ENCODE assay signal across 1 cellular context in the genomic region with DNA sequence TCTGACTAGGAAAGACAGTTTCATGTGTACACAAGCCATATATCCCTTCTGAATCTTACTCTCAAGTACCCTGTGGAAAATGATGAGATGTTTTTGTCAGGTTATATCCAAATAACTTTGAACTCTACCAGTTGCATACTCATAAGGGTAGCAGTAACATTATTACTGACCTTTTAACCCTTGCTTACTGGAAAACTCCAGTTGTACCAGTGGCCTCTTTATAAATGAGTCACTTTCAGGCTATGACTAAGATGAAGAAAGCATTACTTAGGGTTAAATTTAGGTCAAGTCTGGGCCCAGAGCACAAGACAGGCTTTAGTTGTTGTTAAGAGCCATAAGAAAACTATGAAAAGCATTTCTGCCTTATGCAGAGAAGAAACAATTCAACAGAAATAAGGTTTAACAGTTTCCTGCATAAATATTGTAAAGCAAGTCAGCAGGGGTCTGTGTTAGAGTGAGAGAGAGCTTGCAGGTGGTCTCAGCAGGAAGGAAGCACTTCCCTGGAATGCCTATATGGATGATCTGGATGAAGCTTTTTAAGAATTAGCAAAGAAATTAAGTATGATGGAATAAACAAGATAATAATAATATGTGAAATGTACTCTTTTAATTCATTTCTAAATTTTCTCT.
TF ChIP-seq lines count a peak whose summit lies in the region.

No MANE protein-coding gene starts in this region.

TF ChIP-seq in GM12878, 131 proteins besides CTCF, POLR2A, EP300 and RAD21 (continued from another document and continues in another):
- TF ChIP-seq, protein P1, sequence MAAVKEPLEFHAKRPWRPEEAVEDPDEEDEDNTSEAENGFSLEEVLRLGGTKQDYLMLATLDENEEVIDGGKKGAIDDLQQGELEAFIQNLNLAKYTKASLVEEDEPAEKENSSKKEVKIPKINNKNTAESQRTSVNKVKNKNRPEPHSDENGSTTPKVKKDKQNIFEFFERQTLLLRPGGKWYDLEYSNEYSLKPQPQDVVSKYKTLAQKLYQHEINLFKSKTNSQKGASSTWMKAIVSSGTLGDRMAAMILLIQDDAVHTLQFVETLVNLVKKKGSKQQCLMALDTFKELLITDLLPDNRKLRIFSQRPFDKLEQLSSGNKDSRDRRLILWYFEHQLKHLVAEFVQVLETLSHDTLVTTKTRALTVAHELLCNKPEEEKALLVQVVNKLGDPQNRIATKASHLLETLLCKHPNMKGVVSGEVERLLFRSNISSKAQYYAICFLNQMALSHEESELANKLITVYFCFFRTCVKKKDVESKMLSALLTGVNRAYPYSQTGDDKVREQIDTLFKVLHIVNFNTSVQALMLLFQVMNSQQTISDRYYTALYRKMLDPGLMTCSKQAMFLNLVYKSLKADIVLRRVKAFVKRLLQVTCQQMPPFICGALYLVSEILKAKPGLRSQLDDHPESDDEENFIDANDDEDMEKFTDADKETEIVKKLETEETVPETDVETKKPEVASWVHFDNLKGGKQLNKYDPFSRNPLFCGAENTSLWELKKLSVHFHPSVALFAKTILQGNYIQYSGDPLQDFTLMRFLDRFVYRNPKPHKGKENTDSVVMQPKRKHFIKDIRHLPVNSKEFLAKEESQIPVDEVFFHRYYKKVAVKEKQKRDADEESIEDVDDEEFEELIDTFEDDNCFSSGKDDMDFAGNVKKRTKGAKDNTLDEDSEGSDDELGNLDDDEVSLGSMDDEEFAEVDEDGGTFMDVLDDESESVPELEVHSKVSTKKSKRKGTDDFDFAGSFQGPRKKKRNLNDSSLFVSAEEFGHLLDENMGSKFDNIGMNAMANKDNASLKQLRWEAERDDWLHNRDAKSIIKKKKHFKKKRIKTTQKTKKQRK (IDR thresholded peaks at IDR 0.05; ENCODE audit: low read depth, low read length) = no peak
- no peak for TF ChIP-seq RFX5 (IDR thresholded peaks at IDR 0.05; ENCODE audit: low read depth, low read length)
- peak; percentile 97 for TF ChIP-seq ZNF217 (IDR thresholded peaks at IDR 0.05)
- TF ChIP-seq, protein P2, sequence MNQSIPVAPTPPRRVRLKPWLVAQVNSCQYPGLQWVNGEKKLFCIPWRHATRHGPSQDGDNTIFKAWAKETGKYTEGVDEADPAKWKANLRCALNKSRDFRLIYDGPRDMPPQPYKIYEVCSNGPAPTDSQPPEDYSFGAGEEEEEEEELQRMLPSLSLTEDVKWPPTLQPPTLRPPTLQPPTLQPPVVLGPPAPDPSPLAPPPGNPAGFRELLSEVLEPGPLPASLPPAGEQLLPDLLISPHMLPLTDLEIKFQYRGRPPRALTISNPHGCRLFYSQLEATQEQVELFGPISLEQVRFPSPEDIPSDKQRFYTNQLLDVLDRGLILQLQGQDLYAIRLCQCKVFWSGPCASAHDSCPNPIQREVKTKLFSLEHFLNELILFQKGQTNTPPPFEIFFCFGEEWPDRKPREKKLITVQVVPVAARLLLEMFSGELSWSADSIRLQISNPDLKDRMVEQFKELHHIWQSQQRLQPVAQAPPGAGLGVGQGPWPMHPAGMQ (IDR thresholded peaks at IDR 0.05; ENCODE audit: borderline replicate concordance) = no peak
- no peak for TF ChIP-seq BRCA1 (IDR thresholded peaks at IDR 0.05; ENCODE audit: low read depth, low read length)
- TF ChIP-seq, protein P3, sequence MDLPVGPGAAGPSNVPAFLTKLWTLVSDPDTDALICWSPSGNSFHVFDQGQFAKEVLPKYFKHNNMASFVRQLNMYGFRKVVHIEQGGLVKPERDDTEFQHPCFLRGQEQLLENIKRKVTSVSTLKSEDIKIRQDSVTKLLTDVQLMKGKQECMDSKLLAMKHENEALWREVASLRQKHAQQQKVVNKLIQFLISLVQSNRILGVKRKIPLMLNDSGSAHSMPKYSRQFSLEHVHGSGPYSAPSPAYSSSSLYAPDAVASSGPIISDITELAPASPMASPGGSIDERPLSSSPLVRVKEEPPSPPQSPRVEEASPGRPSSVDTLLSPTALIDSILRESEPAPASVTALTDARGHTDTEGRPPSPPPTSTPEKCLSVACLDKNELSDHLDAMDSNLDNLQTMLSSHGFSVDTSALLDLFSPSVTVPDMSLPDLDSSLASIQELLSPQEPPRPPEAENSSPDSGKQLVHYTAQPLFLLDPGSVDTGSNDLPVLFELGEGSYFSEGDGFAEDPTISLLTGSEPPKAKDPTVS (IDR thresholded peaks at IDR 0.05; ENCODE audit: low read depth, low read length) = no peak
- peak; percentile 70; the same call in 1 of the 2 replicates for TF ChIP-seq CHD2 (IDR thresholded peaks at IDR 0.05; ENCODE audit: borderline replicate concordance, low read depth, low read length)
- peak; percentile 55 to 79; a peak in 3 of 4 replicates for TF ChIP-seq BHLHE40 (IDR thresholded peaks at IDR 0.05; ENCODE audit: borderline replicate concordance in 1 of 2, low read depth in 2 of 2, low read length in 1 of 2)
- no peak for TF ChIP-seq NR2C2 (IDR thresholded peaks at IDR 0.05; ENCODE audit: borderline replicate concordance, control insufficient read depth, insufficient read length, low read depth)
- TF ChIP-seq TAF1 (IDR thresholded peaks at IDR 0.05; ENCODE audit: borderline replicate concordance, low read depth, low read length) = no peak
- no peak for TF ChIP-seq YBX1 (IDR thresholded peaks at IDR 0.05)
- TF ChIP-seq JUNB (IDR thresholded peaks at IDR 0.05) = peak; percentile 100
- peak; percentile 98 for TF ChIP-seq CREM (IDR thresholded peaks at IDR 0.05; ENCODE audit: low read depth)
- TF ChIP-seq KAT2A (conservative IDR thresholded peaks at IDR 0.05; ENCODE audit: control insufficient read depth, low read depth, low read length) = no peak
- TF ChIP-seq MEF2A (IDR thresholded peaks at IDR 0.05; ENCODE audit: insufficient read depth, low read depth, low read length) = peak; percentile 99
- no peak for TF ChIP-seq NFYA (IDR thresholded peaks at IDR 0.05; ENCODE audit: borderline replicate concordance, low read depth, low read length)
- no peak for TF ChIP-seq HDAC2 (IDR thresholded peaks at IDR 0.05)
- TF ChIP-seq, protein P4, sequence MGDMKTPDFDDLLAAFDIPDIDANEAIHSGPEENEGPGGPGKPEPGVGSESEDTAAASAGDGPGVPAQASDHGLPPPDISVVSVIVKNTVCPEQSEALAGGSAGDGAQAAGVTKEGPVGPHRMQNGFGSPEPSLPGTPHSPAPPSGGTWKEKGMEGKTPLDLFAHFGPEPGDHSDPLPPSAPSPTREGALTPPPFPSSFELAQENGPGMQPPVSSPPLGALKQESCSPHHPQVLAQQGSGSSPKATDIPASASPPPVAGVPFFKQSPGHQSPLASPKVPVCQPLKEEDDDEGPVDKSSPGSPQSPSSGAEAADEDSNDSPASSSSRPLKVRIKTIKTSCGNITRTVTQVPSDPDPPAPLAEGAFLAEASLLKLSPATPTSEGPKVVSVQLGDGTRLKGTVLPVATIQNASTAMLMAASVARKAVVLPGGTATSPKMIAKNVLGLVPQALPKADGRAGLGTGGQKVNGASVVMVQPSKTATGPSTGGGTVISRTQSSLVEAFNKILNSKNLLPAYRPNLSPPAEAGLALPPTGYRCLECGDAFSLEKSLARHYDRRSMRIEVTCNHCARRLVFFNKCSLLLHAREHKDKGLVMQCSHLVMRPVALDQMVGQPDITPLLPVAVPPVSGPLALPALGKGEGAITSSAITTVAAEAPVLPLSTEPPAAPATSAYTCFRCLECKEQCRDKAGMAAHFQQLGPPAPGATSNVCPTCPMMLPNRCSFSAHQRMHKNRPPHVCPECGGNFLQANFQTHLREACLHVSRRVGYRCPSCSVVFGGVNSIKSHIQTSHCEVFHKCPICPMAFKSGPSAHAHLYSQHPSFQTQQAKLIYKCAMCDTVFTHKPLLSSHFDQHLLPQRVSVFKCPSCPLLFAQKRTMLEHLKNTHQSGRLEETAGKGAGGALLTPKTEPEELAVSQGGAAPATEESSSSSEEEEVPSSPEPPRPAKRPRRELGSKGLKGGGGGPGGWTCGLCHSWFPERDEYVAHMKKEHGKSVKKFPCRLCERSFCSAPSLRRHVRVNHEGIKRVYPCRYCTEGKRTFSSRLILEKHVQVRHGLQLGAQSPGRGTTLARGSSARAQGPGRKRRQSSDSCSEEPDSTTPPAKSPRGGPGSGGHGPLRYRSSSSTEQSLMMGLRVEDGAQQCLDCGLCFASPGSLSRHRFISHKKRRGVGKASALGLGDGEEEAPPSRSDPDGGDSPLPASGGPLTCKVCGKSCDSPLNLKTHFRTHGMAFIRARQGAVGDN (IDR thresholded peaks at IDR 0.05) = no peak
- TF ChIP-seq HCFC1 (IDR thresholded peaks at IDR 0.05; ENCODE audit: low read length) = no peak
- TF ChIP-seq ESRRA (IDR thresholded peaks at IDR 0.05; ENCODE audit: low read length) = peak; percentile 42; the same call in 1 of the 2 replicates
- TF ChIP-seq, protein P5, sequence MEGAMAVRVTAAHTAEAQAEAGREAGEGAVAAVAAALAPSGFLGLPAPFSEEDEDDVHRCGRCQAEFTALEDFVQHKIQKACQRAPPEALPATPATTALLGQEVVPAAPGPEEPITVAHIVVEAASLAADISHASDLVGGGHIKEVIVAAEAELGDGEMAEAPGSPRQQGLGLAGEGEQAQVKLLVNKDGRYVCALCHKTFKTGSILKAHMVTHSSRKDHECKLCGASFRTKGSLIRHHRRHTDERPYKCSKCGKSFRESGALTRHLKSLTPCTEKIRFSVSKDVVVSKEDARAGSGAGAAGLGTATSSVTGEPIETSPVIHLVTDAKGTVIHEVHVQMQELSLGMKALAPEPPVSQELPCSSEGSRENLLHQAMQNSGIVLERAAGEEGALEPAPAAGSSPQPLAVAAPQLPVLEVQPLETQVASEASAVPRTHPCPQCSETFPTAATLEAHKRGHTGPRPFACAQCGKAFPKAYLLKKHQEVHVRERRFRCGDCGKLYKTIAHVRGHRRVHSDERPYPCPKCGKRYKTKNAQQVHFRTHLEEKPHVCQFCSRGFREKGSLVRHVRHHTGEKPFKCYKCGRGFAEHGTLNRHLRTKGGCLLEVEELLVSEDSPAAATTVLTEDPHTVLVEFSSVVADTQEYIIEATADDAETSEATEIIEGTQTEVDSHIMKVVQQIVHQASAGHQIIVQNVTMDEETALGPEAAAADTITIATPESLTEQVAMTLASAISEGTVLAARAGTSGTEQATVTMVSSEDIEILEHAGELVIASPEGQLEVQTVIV (IDR thresholded peaks at IDR 0.05; ENCODE audit: borderline replicate concordance, partially characterized antibody) = no peak
- TF ChIP-seq, protein P6, sequence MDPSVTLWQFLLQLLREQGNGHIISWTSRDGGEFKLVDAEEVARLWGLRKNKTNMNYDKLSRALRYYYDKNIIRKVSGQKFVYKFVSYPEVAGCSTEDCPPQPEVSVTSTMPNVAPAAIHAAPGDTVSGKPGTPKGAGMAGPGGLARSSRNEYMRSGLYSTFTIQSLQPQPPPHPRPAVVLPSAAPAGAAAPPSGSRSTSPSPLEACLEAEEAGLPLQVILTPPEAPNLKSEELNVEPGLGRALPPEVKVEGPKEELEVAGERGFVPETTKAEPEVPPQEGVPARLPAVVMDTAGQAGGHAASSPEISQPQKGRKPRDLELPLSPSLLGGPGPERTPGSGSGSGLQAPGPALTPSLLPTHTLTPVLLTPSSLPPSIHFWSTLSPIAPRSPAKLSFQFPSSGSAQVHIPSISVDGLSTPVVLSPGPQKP (IDR thresholded peaks at IDR 0.05; ENCODE audit: low read depth, low read length) = no peak
- TF ChIP-seq SRF (IDR thresholded peaks at IDR 0.05; ENCODE audit: low read depth in 2 of 2, low read length in 2 of 2) = peak in 1 of 2 experiments; percentile 88; a peak in 2 of 4 replicates
- no peak for TF ChIP-seq POLR2AphosphoS2 (IDR thresholded peaks at IDR 0.05; ENCODE audit: low read depth, low read length)
- TF ChIP-seq STAT3 (IDR thresholded peaks at IDR 0.05; ENCODE audit: low read depth, low read length) = peak; percentile 99; the same call in 1 of the 2 replicates
- no peak for TF ChIP-seq ZNF274 (IDR thresholded peaks at IDR 0.05; ENCODE audit: insufficient read depth, insufficient read length)
- TF ChIP-seq, protein P7, sequence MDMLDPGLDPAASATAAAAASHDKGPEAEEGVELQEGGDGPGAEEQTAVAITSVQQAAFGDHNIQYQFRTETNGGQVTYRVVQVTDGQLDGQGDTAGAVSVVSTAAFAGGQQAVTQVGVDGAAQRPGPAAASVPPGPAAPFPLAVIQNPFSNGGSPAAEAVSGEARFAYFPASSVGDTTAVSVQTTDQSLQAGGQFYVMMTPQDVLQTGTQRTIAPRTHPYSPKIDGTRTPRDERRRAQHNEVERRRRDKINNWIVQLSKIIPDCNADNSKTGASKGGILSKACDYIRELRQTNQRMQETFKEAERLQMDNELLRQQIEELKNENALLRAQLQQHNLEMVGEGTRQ (IDR thresholded peaks at IDR 0.05; ENCODE audit: borderline replicate concordance, low read depth, low read length) = no peak
- TF ChIP-seq NR2F1 (conservative IDR thresholded peaks at IDR 0.05) = peak; percentile 100
- TF ChIP-seq CHD1 (IDR thresholded peaks at IDR 0.05; ENCODE audit: low read depth, low read length) = no peak
- peak; percentile 40; the same call in 1 of the 2 replicates for TF ChIP-seq TCF12 (IDR thresholded peaks at IDR 0.05; ENCODE audit: low read depth, low read length)
- TF ChIP-seq, protein P8, sequence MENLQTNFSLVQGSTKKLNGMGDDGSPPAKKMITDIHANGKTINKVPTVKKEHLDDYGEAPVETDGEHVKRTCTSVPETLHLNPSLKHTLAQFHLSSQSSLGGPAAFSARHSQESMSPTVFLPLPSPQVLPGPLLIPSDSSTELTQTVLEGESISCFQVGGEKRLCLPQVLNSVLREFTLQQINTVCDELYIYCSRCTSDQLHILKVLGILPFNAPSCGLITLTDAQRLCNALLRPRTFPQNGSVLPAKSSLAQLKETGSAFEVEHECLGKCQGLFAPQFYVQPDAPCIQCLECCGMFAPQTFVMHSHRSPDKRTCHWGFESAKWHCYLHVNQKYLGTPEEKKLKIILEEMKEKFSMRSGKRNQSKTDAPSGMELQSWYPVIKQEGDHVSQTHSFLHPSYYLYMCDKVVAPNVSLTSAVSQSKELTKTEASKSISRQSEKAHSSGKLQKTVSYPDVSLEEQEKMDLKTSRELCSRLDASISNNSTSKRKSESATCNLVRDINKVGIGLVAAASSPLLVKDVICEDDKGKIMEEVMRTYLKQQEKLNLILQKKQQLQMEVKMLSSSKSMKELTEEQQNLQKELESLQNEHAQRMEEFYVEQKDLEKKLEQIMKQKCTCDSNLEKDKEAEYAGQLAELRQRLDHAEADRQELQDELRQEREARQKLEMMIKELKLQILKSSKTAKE (IDR thresholded peaks at IDR 0.05; ENCODE audit: low read depth, poor library complexity, severe bottlenecking) = peak; percentile 100
- TF ChIP-seq EED (IDR thresholded peaks at IDR 0.05; ENCODE audit: low read depth) = peak; percentile 96
- peak; percentile 100 for TF ChIP-seq MTA3 (IDR thresholded peaks at IDR 0.05; ENCODE audit: borderline replicate concordance, low read length)
- TF ChIP-seq, protein P9, sequence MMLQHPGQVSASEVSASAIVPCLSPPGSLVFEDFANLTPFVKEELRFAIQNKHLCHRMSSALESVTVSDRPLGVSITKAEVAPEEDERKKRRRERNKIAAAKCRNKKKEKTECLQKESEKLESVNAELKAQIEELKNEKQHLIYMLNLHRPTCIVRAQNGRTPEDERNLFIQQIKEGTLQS (IDR thresholded peaks at IDR 0.05; ENCODE audit: borderline replicate concordance, extremely low read depth, low read depth, low read length) = no peak
- TF ChIP-seq SMAD5 (IDR thresholded peaks at IDR 0.05; ENCODE audit: low read depth) = no peak
- TF ChIP-seq STAT1 (conservative IDR thresholded peaks at IDR 0.05) = no peak
- no peak for TF ChIP-seq FOXK2 (IDR thresholded peaks at IDR 0.05)
- peak in 1 of 2 experiments; percentile 91; a peak in 2 of 4 replicates for TF ChIP-seq ETV6 (conservative IDR thresholded peaks at IDR 0.05 in 1 of 2, IDR thresholded peaks at IDR 0.05 in 1 of 2; ENCODE audit: borderline replicate concordance in 1 of 2, low read depth in 1 of 2)
- TF ChIP-seq NFIC (IDR thresholded peaks at IDR 0.05; ENCODE audit: low read depth, low read length) = peak; percentile 100
- TF ChIP-seq ZBED1 (IDR thresholded peaks at IDR 0.05; ENCODE audit: borderline replicate concordance) = peak; percentile 99
- peak; percentile 99 for TF ChIP-seq IRF4 (IDR thresholded peaks at IDR 0.05; ENCODE audit: low read depth, low read length)
- peak; percentile 43; the same call in 1 of the 2 replicates for TF ChIP-seq MXI1 (IDR thresholded peaks at IDR 0.05; ENCODE audit: low read depth, low read length)
- TF ChIP-seq SMC3 (IDR thresholded peaks at IDR 0.05; ENCODE audit: borderline replicate concordance, low read length) = peak; percentile 13; the same call in 1 of the 2 replicates
